25 cellular contexts compared by ENCODE assay signal in the genomic region with DNA sequence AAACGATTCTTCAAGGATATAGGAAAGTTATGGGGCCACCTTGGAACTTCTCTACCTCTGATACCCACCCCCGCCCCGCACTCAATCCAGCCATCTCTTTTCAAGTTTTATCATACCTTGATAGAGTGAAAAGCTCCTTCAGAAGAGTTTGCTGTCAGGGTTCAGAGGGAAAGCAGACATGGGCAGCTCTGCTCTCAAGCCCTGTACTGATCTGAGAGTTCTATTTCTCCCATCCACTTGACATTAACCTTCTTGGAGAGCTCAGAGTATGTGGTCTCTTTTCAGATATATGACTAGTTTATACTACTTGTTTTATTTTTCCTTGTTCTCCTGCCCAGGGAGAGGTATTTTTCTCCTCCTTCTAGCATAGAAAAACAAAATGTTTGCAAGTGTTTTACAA.
"Had no signal": no experiment of that assay in that cellular context is flagged by ENCODE, and none has a peak within 500 bp of the region (broad histone marks: within the 10 kb centered on the region; RNA-seq: fewer than 3 reads in every experiment).

No MANE protein-coding gene starts in this region.

- H3K9me3 ChIP-seq: ovary, psoas muscle, right lobe of liver, sigmoid colon, stomach, thoracic aorta, thyroid gland, tibial nerve, upper lobe of left lung, vagina had no signal

- H3K4me1 ChIP-seq: neural progenitor cell, parathyroid adenoma, psoas muscle, right lobe of liver, sigmoid colon, stomach, tibial nerve, upper lobe of left lung, vagina had no signal

- H3K27ac ChIP-seq: neural progenitor cell, ovary, parathyroid adenoma, psoas muscle, right lobe of liver, sigmoid colon, stomach, thoracic aorta, thyroid gland, tibial nerve, upper lobe of left lung, vagina had no signal

- ATAC-seq: natural killer cell; psoas muscle; right cardiac atrium; right lobe of liver; stimulated activated effector memory CD8-positive, alpha-beta T cell treated with anti-CD3 and anti-CD28 coated beads, Interleukin-12 subunit alpha, Interleukin-12 subunit beta, amount 100 ng/mL, for 72 hours; stimulated activated naive B cell treated with anti-CD40 and anti-IgM and Interleukin-4, amounts not matched to agents 10 μg/mL and 1 μg/mL and 100 μg/mL, for 72 hours had no signal

- H3K36me3 ChIP-seq: neural progenitor cell, ovary, right lobe of liver, sigmoid colon, stomach, thoracic aorta, thyroid gland, tibial nerve, upper lobe of left lung, vagina had no signal

- H3K4me3 ChIP-seq: neural progenitor cell, ovary, psoas muscle, right lobe of liver, sigmoid colon, stomach, thoracic aorta, thyroid gland, tibial nerve, upper lobe of left lung, vagina had no signal

- DNase-seq: natural killer cell; occipital lobe; ovary; posterior cingulate gyrus; psoas muscle; right cardiac atrium; right lobe of liver; sigmoid colon; small intestine; stimulated activated CD4-positive, alpha-beta T cell treated with anti-CD3 and anti-CD28 coated beads, Interleukin-15, amount 100 ng/mL, for 24 hours; stimulated activated CD4-positive, alpha-beta T cell treated with anti-CD3 and anti-CD28 coated beads, Interleukin-2, amount 100 ng/mL, for 24 hours; stimulated activated CD4-positive, alpha-beta T cell treated with anti-CD3 and anti-CD28 coated beads, Interleukin-2, amount 100 ng/mL, for 48 hours; stimulated activated CD4-positive, alpha-beta T cell treated with anti-CD3 and anti-CD28 coated beads, Interleukin-4, amount 100 ng/mL, for 24 hours; stimulated activated naive B cell treated with anti-CD40 and anti-IgM and Interleukin-4, amounts not matched to agents 10 μg/mL and 1 μg/mL and 100 μg/mL, for 72 hours; stimulated activated naive CD4-positive, alpha-beta T cell treated with Interleukin-2 at 50 U/mL for 16 hours; stomach; thyroid gland; trophoblast cell; upper lobe of left lung had no signal

- H3K27me3 ChIP-seq: neural progenitor cell, ovary, right lobe of liver, sigmoid colon, stomach, thyroid gland, tibial nerve, upper lobe of left lung, vagina had no signal
